Comparison of ENCODE assay signal across 13 cellular contexts in the genomic region with DNA sequence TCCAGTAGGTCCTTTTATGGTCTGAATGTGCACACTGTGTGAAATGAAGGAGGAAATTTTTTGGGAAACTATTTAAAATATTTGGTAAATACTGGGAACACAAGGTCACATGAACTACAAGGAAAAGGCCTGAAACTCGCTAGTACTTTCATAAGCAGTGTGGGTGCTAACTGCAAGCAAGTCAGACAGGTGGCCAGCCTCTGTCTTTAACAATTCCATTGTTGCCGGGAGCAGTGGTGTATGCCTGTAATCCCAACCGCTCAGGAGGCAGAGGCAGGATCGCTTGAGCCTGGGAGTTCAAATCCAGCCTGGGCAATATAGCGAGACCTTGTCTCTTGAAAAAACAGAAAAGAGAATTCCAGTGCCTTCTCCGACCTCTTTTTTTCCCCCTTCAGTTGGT. TPM values are rescaled to one million over a fixed set of nuclear protein-coding genes. Genes with fewer than 3 reads are reported as not detected.
DNase-seq lines count a peak whose midpoint lies in the region; ATAC-seq, FAIRE-seq and TF ChIP-seq lines count a peak whose summit lies in the region.
"Had no signal": no experiment of that assay in that cellular context is flagged by ENCODE, and none has a peak within 500 bp of the region (broad histone marks: within the 10 kb centered on the region; RNA-seq: fewer than 3 reads in every experiment).

No MANE protein-coding gene starts in this region.

- peaks cover 62% of the 10 kb centered on the region for H3F3A ChIP-seq in PC-9 (ENCODE audit: insufficient read depth, low read depth)

- 62% methylated on average over 3 of the region's 6 CpGs for WGBS in right lobe of liver (ENCODE audit: insufficient coverage, low coverage, low lambda C conversion rate, missing lambda C conversion rate)
- 58 to 70% methylated on average over 6 of the region's 6 CpGs for WGBS in tibial nerve, 2 donors

- peak; percentile 27 to 70 (median 46) for ATAC-seq in right lobe of liver
- no peak for ATAC-seq in activated CD4-positive, CD25-positive, alpha-beta regulatory T cell treated with anti-CD3 and anti-CD28 coated beads, Interleukin-2, amount 50 U/mL, for 24 hours

- H3K27ac ChIP-seq in PC-9 (peak overlapping the region; percentile 37), dorsolateral prefrontal cortex (peak overlapping the region in 52 of 59 donors; percentile 10 to 97 (median 93)), right lobe of liver (peak overlapping the region; percentile 10 to 64 (median 31)), tibial nerve (peak overlapping the region in 3 of 4 donors; percentile 30 to 87 (median 84))
- H3K27ac ChIP-seq: VCaP had no signal

- TF ChIP-seq POLR2A in right lobe of liver (IDR thresholded peaks at IDR 0.05) (no peak), tibial nerve (IDR thresholded peaks at IDR 0.05) (no peak)

- TF ChIP-seq CTCF in PC-9 (conservative IDR thresholded peaks at IDR 0.05): no peak
- TF ChIP-seq CTCF in dorsolateral prefrontal cortex (IDR thresholded peaks at IDR 0.05 in 54 of 56, conservative IDR thresholded peaks at IDR 0.05 in 2 of 56; ENCODE audit: low read depth in 1 of 56, partially characterized antibody in 56 of 56): no peak
- no peak for TF ChIP-seq CTCF in right lobe of liver (IDR thresholded peaks at IDR 0.05)
- no peak for TF ChIP-seq CTCF in tibial nerve (IDR thresholded peaks at IDR 0.05)

- H3K27me3 ChIP-seq in PC-9 (ENCODE audit: insufficient read depth, low read depth) (no peaks in the 10 kb centered on the region), dorsolateral prefrontal cortex (no peaks in the 10 kb centered on the region), right lobe of liver (no peaks in the 10 kb centered on the region), tibial nerve (no peaks in the 10 kb centered on the region)

- no peaks in the 10 kb centered on the region for H3K9me2 ChIP-seq in PC-9 (ENCODE audit: insufficient read depth)

- peaks cover 89% of the 10 kb centered on the region for H3K4me1 ChIP-seq in PC-9 (replicated peaks; ENCODE audit: insufficient read depth)
- H3K4me1 ChIP-seq in right lobe of liver: peaks cover 2 to 32% (median 17%) of the 10 kb centered on the region in 4 donors
- peaks cover 0 to 88% (median 42%) of the 10 kb centered on the region in 4 donors for H3K4me1 ChIP-seq in tibial nerve

- POLR2A ChIA-PET in PC-9 (lab: Charles Lee; ENCODE audit: unreplicated experiment): no interaction called here

- FAIRE-seq in HTR-8/SVneo (lab: Jason Lieb, UNC): no peak

- intact Hi-C loops in PC-9 (cut with micrococcal nuclease; ENCODE audit: unreplicated experiment) (no loop called here), dorsolateral prefrontal cortex (cut with DNase I) (loop anchor here in 1 of 2 donors (5.0 kb wide), 1 partner anchor 36 kb away; a partner anchor contains a TSS), right lobe of liver (cut with DNase I) (no loop called here)

- H4K20me1 ChIP-seq in PC-9 (ENCODE audit: insufficient read depth): peaks cover 23% of the 10 kb centered on the region

- H2AFZ ChIP-seq in PC-9: no peak overlapping the region

- peak overlapping the region; percentile 32 for H3K4me2 ChIP-seq in PC-9

- no TSS peak for BruUV-seq in PC-9 (replicated peaks; lab: Mats Ljungman, UMichigan)

- DNase-seq in PC-9: no peak
- no peak for DNase-seq in dorsolateral prefrontal cortex
- DNase-seq in right lobe of liver: no peak
- DNase-seq in tibial nerve (ENCODE audit: low spot score in 2 of 2): no peak
- no peak for DNase-seq in HTR-8/SVneo (ENCODE audit: insufficient read length, low spot score)
- DNase-seq in NCI-H2171 (lab: John Stamatoyannopoulos, UW): no peak
- DNase-seq: activated CD8-positive, alpha-beta memory T cell treated with anti-CD3 and anti-CD28 coated beads, Interleukin-2, amount 50 U/mL, for 48 hours; MM.1S; NCI-H2227 treated with DMSO at 0.1 percent for 48 hours; stimulated activated CD4-positive, alpha-beta T cell treated with anti-CD3 and anti-CD28 coated beads, Interleukin-4, amount 100 ng/mL, for 4 hours; stimulated activated naive B cell treated with anti-CD40 and anti-IgM and Interleukin-4, amounts not matched to agents 10 μg/mL and 1 μg/mL and 100 μg/mL, for 72 hours had no signal

- H3K36me3 ChIP-seq in PC-9 (ENCODE audit: low read depth) (peaks cover 7% of the 10 kb centered on the region; the same call in 1 of the 2 replicates), right lobe of liver (no peaks in the 10 kb centered on the region), tibial nerve (no peaks in the 10 kb centered on the region)

- peaks cover 100% of the 10 kb centered on the region for H3K79me2 ChIP-seq in PC-9 (ENCODE audit: low read depth)

- H3K4me3 ChIP-seq in PC-9: no peak overlapping the region
- H3K4me3 ChIP-seq in dorsolateral prefrontal cortex: no peak overlapping the region
- H3K4me3 ChIP-seq in right lobe of liver: no peak overlapping the region
- H3K4me3 ChIP-seq in tibial nerve: no peak overlapping the region

- CTCF ChIA-PET in PC-9 (lab: Charles Lee): no interaction called here

- TF ChIP-seq EP300 in tibial nerve (IDR thresholded peaks at IDR 0.05): peak in 1 of 2 donors; percentile 27

- no peaks in the 10 kb centered on the region for H3K9me3 ChIP-seq in PC-9 (ENCODE audit: insufficient read depth, low read depth)
- H3K9me3 ChIP-seq in right lobe of liver: no peaks in the 10 kb centered on the region
- no peaks in the 10 kb centered on the region for H3K9me3 ChIP-seq in tibial nerve

RNA-seq across cellular contexts. Expression of a gene that starts 37.5 kb away (rescaled TPM):
- total RNA-seq in PC-9 (2021) (53.2 and 63.9 TPM in 2 replicates), dorsolateral prefrontal cortex (10 to 100 TPM; 23.6 to 40.5 (median 32.4) TPM), right lobe of liver (10 to 100 TPM in 4 of 6 experiments, 1 to 10 TPM in 2; 8.8 to 14.1 (median 10.9) TPM), tibial nerve (10 to 100 TPM; 28.2 to 35.4 (median 31.1) TPM)

Comparison
In these comparisons a context has a peak if more than half of its experiments do, and no peak if none do; other contexts are left out.
1. H3K27ac ChIP-seq: peak in every context shown above with its lines; median percentile 93 in dorsolateral prefrontal cortex; 84 in tibial nerve; 37 in PC-9; 31 in right lobe of liver.
2. ATAC-seq: peak in right lobe of liver (4 of 4); none in activated CD4-positive, CD25-positive, alpha-beta regulatory T cell treated with anti-CD3 and anti-CD28 coated beads, Interleukin-2, amount 50 U/mL, for 24 hours (0 of 2).